ENCODE assay signal across 23 cellular contexts in genomic region chr3:40923130-40923529, GRCh38.
DNase-seq lines count a peak whose midpoint lies in the region; ATAC-seq, FAIRE-seq and TF ChIP-seq lines count a peak whose summit lies in the region.
"Had no signal": no experiment of that assay in that cellular context is flagged by ENCODE, and none has a peak within 500 bp of the region (broad histone marks: within the 10 kb centered on the region; RNA-seq: fewer than 3 reads in every experiment).

No MANE protein-coding gene starts in this region.

- no peak overlapping the region for H3K4me3 Mint-ChIP-seq in stimulated activated effector memory CD8-positive, alpha-beta T cell treated with anti-CD3 and anti-CD28 coated beads, Interleukin-12 subunit alpha, Interleukin-12 subunit beta, amount 100 ng/mL, for 72 hours
- no peak overlapping the region for H3K4me3 Mint-ChIP-seq in CD4-positive, alpha-beta memory T cell
- H3K4me3 Mint-ChIP-seq: activated naive CD8-positive, alpha-beta T cell treated with anti-CD3 and anti-CD28 coated beads, Interleukin-2, amount 50 U/mL, for 24 hours; CD4-positive, alpha-beta T cell; naive B cell; stimulated activated naive CD8-positive, alpha-beta T cell treated with anti-CD3 and anti-CD28 coated beads, Interleukin-15, Interleukin-2, amounts not matched to agents 100 ng/mL and 50 ng/mL, for 24 hours; T-helper 1 cell treated with Interleukin-12 subunit alpha and Interleukin-12 subunit beta and Interleukin-4 antibody, amounts not matched to agents 30 μg/mL and 1 μg/mL, for 36 hours had no signal

- no peak for FAIRE-seq in bronchial epithelial cell (lab: Jason Lieb, UNC)
- FAIRE-seq: frontal cortex had no signal

- DNase-seq in NB4 (ENCODE audit: low read depth) (peak; percentile 3), bronchial epithelial cell (ENCODE audit: low read depth) (peak; percentile 85), amniotic stem cell (lab: John Stamatoyannopoulos, UW) (no peak)
- DNase-seq in stimulated activated effector memory CD8-positive, alpha-beta T cell treated with anti-CD3 and anti-CD28 coated beads, Interleukin-12 subunit alpha, Interleukin-12 subunit beta, amount 100 ng/mL, for 72 hours (ENCODE audit: low spot score in 2 of 2) = no peak
- DNase-seq in CD4-positive, alpha-beta memory T cell = no peak
- DNase-seq: activated effector memory CD4-positive, alpha-beta T cell treated with anti-CD3 and anti-CD28 coated beads, Interleukin-2, amount 50 U/mL, for 16 hours; activated naive CD8-positive, alpha-beta T cell treated with anti-CD3 and anti-CD28 coated beads, Interleukin-2, amount 50 U/mL, for 24 hours; CD4-positive, alpha-beta T cell; effector memory CD4-positive, alpha-beta T cell; esophagus squamous epithelium; left ventricle myocardium inferior; naive B cell; NCI-H1436; retina; RPMI8226; stimulated activated CD4-positive, alpha-beta T cell treated with anti-CD3 and anti-CD28 coated beads, Interleukin-4, amount 100 ng/mL, for 1 hour; tibial artery had no signal

- H3K4me1 ChIP-seq in CD4-positive, alpha-beta memory T cell (ENCODE audit: insufficient read depth, low read length) = no peaks in the 10 kb centered on the region
- H3K4me1 ChIP-seq: esophagus squamous epithelium, left ventricle myocardium inferior had no signal

- H3K4me3 ChIP-seq in NB4 (ENCODE audit: low read depth, low read length) (no peak overlapping the region), bronchial epithelial cell (ENCODE audit: low read depth, low read length) (no peak overlapping the region)
- no peak overlapping the region for H3K4me3 ChIP-seq in CD4-positive, alpha-beta memory T cell (ENCODE audit: low read length in 2 of 2)
- H3K4me3 ChIP-seq: esophagus squamous epithelium, hepatocyte, left ventricle myocardium inferior, tibial artery had no signal

- intact Hi-C loops in CD4-positive, alpha-beta memory T cell (cut with micrococcal nuclease) = no loop called here

- H3K9me3 Mint-ChIP-seq in stimulated activated effector memory CD8-positive, alpha-beta T cell treated with anti-CD3 and anti-CD28 coated beads, Interleukin-12 subunit alpha, Interleukin-12 subunit beta, amount 100 ng/mL, for 72 hours = no peaks in the 10 kb centered on the region
- H3K9me3 Mint-ChIP-seq in CD4-positive, alpha-beta memory T cell = peaks cover 0 to 4% (median 0%) of the 10 kb centered on the region in 8 donors
- H3K9me3 Mint-ChIP-seq: activated naive CD8-positive, alpha-beta T cell treated with anti-CD3 and anti-CD28 coated beads, Interleukin-2, amount 50 U/mL, for 24 hours; CD4-positive, alpha-beta T cell; T-helper 1 cell treated with Interleukin-12 subunit alpha and Interleukin-12 subunit beta and Interleukin-4 antibody, amounts not matched to agents 30 μg/mL and 1 μg/mL, for 36 hours had no signal

- POLR2A ChIA-PET in CD4-positive, alpha-beta memory T cell (lab: Charles Lee; ENCODE audit: partially characterized antibody) = no interaction called here

- CTCF ChIA-PET in CD4-positive, alpha-beta memory T cell (lab: Charles Lee; ENCODE audit: partially characterized antibody) = no interaction called here

- ATAC-seq in GM21786 (IDR thresholded peaks at IDR 0.05; ENCODE audit: unreplicated experiment) (peak; percentile 62), HG02885 (IDR thresholded peaks at IDR 0.05; ENCODE audit: poor library complexity, unreplicated experiment) (no peak)
- peak; percentile 83 for ATAC-seq in stimulated activated effector memory CD8-positive, alpha-beta T cell treated with anti-CD3 and anti-CD28 coated beads, Interleukin-12 subunit alpha, Interleukin-12 subunit beta, amount 100 ng/mL, for 72 hours
- ATAC-seq: activated naive CD8-positive, alpha-beta T cell treated with anti-CD3 and anti-CD28 coated beads, Interleukin-2, amount 50 U/mL, for 24 hours had no signal

- no peaks in the 10 kb centered on the region for H3K4me1 Mint-ChIP-seq in stimulated activated effector memory CD8-positive, alpha-beta T cell treated with anti-CD3 and anti-CD28 coated beads, Interleukin-12 subunit alpha, Interleukin-12 subunit beta, amount 100 ng/mL, for 72 hours
- H3K4me1 Mint-ChIP-seq in CD4-positive, alpha-beta memory T cell = no peaks in the 10 kb centered on the region
- H3K4me1 Mint-ChIP-seq: activated naive CD8-positive, alpha-beta T cell treated with anti-CD3 and anti-CD28 coated beads, Interleukin-2, amount 50 U/mL, for 24 hours; naive B cell had no signal

- no peaks in the 10 kb centered on the region for H3K9me3 ChIP-seq in CD4-positive, alpha-beta memory T cell (ENCODE audit: control insufficient read depth in 1 of 2, low read length in 2 of 2)
- H3K9me3 ChIP-seq: esophagus squamous epithelium, left ventricle myocardium inferior, tibial artery had no signal

- no peaks in the 10 kb centered on the region for H3K36me3 ChIP-seq in bronchial epithelial cell (ENCODE audit: control insufficient read depth, insufficient read depth, low read length)
- no peaks in the 10 kb centered on the region for H3K36me3 ChIP-seq in CD4-positive, alpha-beta memory T cell (ENCODE audit: insufficient read depth, low read length)
- H3K36me3 ChIP-seq: esophagus squamous epithelium, left ventricle myocardium inferior, tibial artery had no signal

- H3K27me3 Mint-ChIP-seq in CD4-positive, alpha-beta memory T cell = peaks cover 5 to 6% of the 10 kb centered on the region in 2 donors

- TF ChIP-seq CTCF in NB4 (IDR thresholded peaks at IDR 0.05; ENCODE audit: low read depth, low read length) (no peak), bronchial epithelial cell (IDR thresholded peaks at IDR 0.05; ENCODE audit: insufficient read depth, low read length, severe bottlenecking) (no peak)

- TF ChIP-seq POLR2A in NB4 (IDR thresholded peaks at IDR 0.05; ENCODE audit: extremely low read depth, insufficient read length) = no peak

- no peak overlapping the region for H3K27ac Mint-ChIP-seq in stimulated activated effector memory CD8-positive, alpha-beta T cell treated with anti-CD3 and anti-CD28 coated beads, Interleukin-12 subunit alpha, Interleukin-12 subunit beta, amount 100 ng/mL, for 72 hours
- no peak overlapping the region for H3K27ac Mint-ChIP-seq in CD4-positive, alpha-beta memory T cell
- H3K27ac Mint-ChIP-seq: activated naive CD8-positive, alpha-beta T cell treated with anti-CD3 and anti-CD28 coated beads, Interleukin-2, amount 50 U/mL, for 24 hours; CD4-positive, alpha-beta T cell; naive B cell; stimulated activated naive CD8-positive, alpha-beta T cell treated with anti-CD3 and anti-CD28 coated beads, Interleukin-15, Interleukin-2, amounts not matched to agents 100 ng/mL and 50 ng/mL, for 24 hours; T-helper 1 cell treated with Interleukin-12 subunit alpha and Interleukin-12 subunit beta and Interleukin-4 antibody, amounts not matched to agents 30 μg/mL and 1 μg/mL, for 36 hours had no signal

- no peaks in the 10 kb centered on the region for H3K36me3 Mint-ChIP-seq in stimulated activated effector memory CD8-positive, alpha-beta T cell treated with anti-CD3 and anti-CD28 coated beads, Interleukin-12 subunit alpha, Interleukin-12 subunit beta, amount 100 ng/mL, for 72 hours
- peaks cover 0 to 4% of the 10 kb centered on the region in 2 donors for H3K36me3 Mint-ChIP-seq in CD4-positive, alpha-beta memory T cell
- H3K36me3 Mint-ChIP-seq: naive B cell had no signal

- no peak overlapping the region for H3K27ac ChIP-seq in CD4-positive, alpha-beta memory T cell (ENCODE audit: low read depth, low read length)
- H3K27ac ChIP-seq: esophagus squamous epithelium, hepatocyte, left ventricle myocardium inferior, tibial artery had no signal

- H3K27me3 ChIP-seq in bronchial epithelial cell (ENCODE audit: control insufficient read depth, insufficient read depth, low read length) = no peaks in the 10 kb centered on the region
- no peaks in the 10 kb centered on the region for H3K27me3 ChIP-seq in CD4-positive, alpha-beta memory T cell (ENCODE audit: insufficient read depth, low read length)
- H3K27me3 ChIP-seq: esophagus squamous epithelium, hepatocyte, tibial artery had no signal

Comparison
In these comparisons a context has a peak if more than half of its experiments do, and no peak if none do; other contexts are left out.
1. DNase-seq: peak in NB4 (single experiment) and bronchial epithelial cell (single experiment); none in stimulated activated effector memory CD8-positive, alpha-beta T cell treated with anti-CD3 and anti-CD28 coated beads, Interleukin-12 subunit alpha, Interleukin-12 subunit beta, amount 100 ng/mL, for 72 hours (0 of 2), amniotic stem cell (single experiment) and CD4-positive, alpha-beta memory T cell (0 of 5).